1 cellular context compared by ENCODE assay signal in the genomic region with DNA sequence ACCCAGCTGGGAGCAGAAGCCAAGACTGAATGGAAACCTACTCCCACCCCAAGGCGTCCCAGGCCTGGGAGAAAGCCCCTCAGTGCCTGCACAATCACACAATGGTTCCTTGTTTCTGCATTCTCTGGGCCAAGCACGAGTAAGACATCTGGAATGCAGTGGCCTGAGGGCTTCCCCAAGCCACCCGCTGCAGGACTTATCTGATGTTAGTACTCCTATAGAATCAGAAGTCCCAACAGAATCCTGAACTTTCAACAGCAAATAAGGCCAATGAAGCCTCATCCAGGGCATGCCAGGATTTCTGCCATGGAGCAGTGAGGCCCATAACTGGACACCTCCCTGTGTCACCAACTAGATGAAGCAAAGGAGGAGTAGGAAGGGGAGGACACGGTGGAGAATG.
A peak's percentile ranks its signal among the peaks of the same experiment; 100 is the strongest.
TF ChIP-seq lines count a peak whose summit lies in the region.

No MANE protein-coding gene starts in this region.

TF ChIP-seq in K562, 482 proteins besides CTCF, POLR2A, EP300 and RAD21 (continued from another document):
- TF ChIP-seq, protein P1, sequence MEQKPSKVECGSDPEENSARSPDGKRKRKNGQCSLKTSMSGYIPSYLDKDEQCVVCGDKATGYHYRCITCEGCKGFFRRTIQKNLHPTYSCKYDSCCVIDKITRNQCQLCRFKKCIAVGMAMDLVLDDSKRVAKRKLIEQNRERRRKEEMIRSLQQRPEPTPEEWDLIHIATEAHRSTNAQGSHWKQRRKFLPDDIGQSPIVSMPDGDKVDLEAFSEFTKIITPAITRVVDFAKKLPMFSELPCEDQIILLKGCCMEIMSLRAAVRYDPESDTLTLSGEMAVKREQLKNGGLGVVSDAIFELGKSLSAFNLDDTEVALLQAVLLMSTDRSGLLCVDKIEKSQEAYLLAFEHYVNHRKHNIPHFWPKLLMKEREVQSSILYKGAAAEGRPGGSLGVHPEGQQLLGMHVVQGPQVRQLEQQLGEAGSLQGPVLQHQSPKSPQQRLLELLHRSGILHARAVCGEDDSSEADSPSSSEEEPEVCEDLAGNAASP (IDR thresholded peaks at IDR 0.05): no peak
- no peak for TF ChIP-seq HDGF (IDR thresholded peaks at IDR 0.05)
- TF ChIP-seq ZBTB1 (CRISPR knock-in tag; IDR thresholded peaks at IDR 0.05; ENCODE audit: borderline replicate concordance, low read depth): no peak
- TF ChIP-seq, protein P2, sequence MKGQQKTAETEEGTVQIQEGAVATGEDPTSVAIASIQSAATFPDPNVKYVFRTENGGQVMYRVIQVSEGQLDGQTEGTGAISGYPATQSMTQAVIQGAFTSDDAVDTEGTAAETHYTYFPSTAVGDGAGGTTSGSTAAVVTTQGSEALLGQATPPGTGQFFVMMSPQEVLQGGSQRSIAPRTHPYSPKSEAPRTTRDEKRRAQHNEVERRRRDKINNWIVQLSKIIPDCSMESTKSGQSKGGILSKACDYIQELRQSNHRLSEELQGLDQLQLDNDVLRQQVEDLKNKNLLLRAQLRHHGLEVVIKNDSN (CRISPR knock-in tag; IDR thresholded peaks at IDR 0.05): no peak
- TF ChIP-seq FOXK1 (CRISPR knock-in tag; IDR thresholded peaks at IDR 0.05; ENCODE audit: borderline replicate concordance): no peak
- TF ChIP-seq ERF (CRISPR knock-in tag; IDR thresholded peaks at IDR 0.05): no peak
- TF ChIP-seq POLR2AphosphoS5 (IDR thresholded peaks at IDR 0.05; ENCODE audit: control insufficient read depth, insufficient read depth, low read depth, low read length): no peak
- TF ChIP-seq TEAD4 (IDR thresholded peaks at IDR 0.05; ENCODE audit: low read length): peak; percentile 52; the same call in 1 of the 2 replicates
- TF ChIP-seq TEAD4 (CRISPR knock-in tag; IDR thresholded peaks at IDR 0.05; ENCODE audit: borderline replicate concordance): no peak
- no peak for TF ChIP-seq ZNF507 (tag; conservative IDR thresholded peaks at IDR 0.05)
TF ChIP-seq in K562: peak in this region for 3.
